In genomic region chr13:74825170-74825948, GRCh38 we compare ENCODE assay signal across 11 cellular contexts.
A peak's percentile ranks its signal among the peaks of the same experiment; 100 is the strongest.
DNase-seq lines count a peak whose midpoint lies in the region; TF ChIP-seq lines count a peak whose summit lies in the region.
"Had no signal": no experiment of that assay in that cellular context is flagged by ENCODE, and none has a peak within 500 bp of the region (broad histone marks: within the 10 kb centered on the region; RNA-seq: fewer than 3 reads in every experiment).

No MANE protein-coding gene starts in this region.

- H3K4me1 Mint-ChIP-seq in glutamatergic neuron (ENCODE audit: low read depth, unreplicated experiment): no peaks in the 10 kb centered on the region

- peaks cover 12% of the 10 kb centered on the region for H3K4me1 ChIP-seq in osteoblast (ENCODE audit: insufficient read depth, low read length)
- H3K4me1 ChIP-seq: parathyroid adenoma had no signal

- no peak overlapping the region for H3K4me3 Mint-ChIP-seq in glutamatergic neuron (ENCODE audit: unreplicated experiment)
- H3K4me3 Mint-ChIP-seq: type B pancreatic cell had no signal

- H3K9me3 ChIP-seq in osteoblast (ENCODE audit: low read depth, low read length): no peaks in the 10 kb centered on the region

- H3K27me3 Mint-ChIP-seq in glutamatergic neuron (ENCODE audit: unreplicated experiment): no peaks in the 10 kb centered on the region

- POLR2A ChIA-PET in RWPE1 (lab: Yijun Ruan, JAX; ENCODE audit: low non-redundant PET): no interaction called here

- H4K20me1 ChIP-seq in osteoblast (ENCODE audit: insufficient read depth, low read length): no peaks in the 10 kb centered on the region

- H3K9me3 Mint-ChIP-seq in glutamatergic neuron (ENCODE audit: unreplicated experiment): no peaks in the 10 kb centered on the region

- H3K27ac ChIP-seq in RWPE1: peak overlapping the region; percentile 51; the same call in 1 of the 2 replicates
- H3K27ac ChIP-seq in osteoblast (ENCODE audit: low read depth, low read length): no peak overlapping the region
- H3K27ac ChIP-seq: parathyroid adenoma had no signal

- peak overlapping the region; percentile 2 for H3K4me2 ChIP-seq in osteoblast (ENCODE audit: insufficient read depth, low read length)

- H3K36me3 ChIP-seq in osteoblast (ENCODE audit: insufficient read depth, low read length): no peaks in the 10 kb centered on the region

- CTCF ChIA-PET in RWPE1 (lab: Yijun Ruan, JAX): no interaction called here

- H3K27ac Mint-ChIP-seq in glutamatergic neuron (ENCODE audit: unreplicated experiment): no peak overlapping the region
- H3K27ac Mint-ChIP-seq: type B pancreatic cell had no signal

- no peaks in the 10 kb centered on the region for H3K36me3 Mint-ChIP-seq in glutamatergic neuron (ENCODE audit: unreplicated experiment)
- H3K36me3 Mint-ChIP-seq: type B pancreatic cell had no signal

- no peak overlapping the region for H2AFZ ChIP-seq in osteoblast (ENCODE audit: low read length)
- H2AFZ ChIP-seq: parathyroid adenoma had no signal

- DNase-seq in ELR (ENCODE audit: low read depth) (peak; percentile 87), RWPE1 (ENCODE audit: low spot score) (peak; percentile 29), fibroblast of peridontal ligament (ENCODE audit: extremely low read depth) (peak; percentile 65), osteoblast (ENCODE audit: insufficient read length, low spot score, missing footprints) (peak; percentile 73), NCI-H748 treated with DMSO at 0.1 percent for 48 hours (lab: John Stamatoyannopoulos, UW) (no peak), NCI-H2029 (lab: John Stamatoyannopoulos, UW) (no peak), midbrain (lab: John Stamatoyannopoulos, UW) (no peak), glutamatergic neuron (no peak)
- DNase-seq: activated T-cell treated with anti-CD3 and anti-CD28 coated beads, Interleukin-2, amount 50 U/mL, for 1 hour had no signal

- TF ChIP-seq CTCF in RWPE1 (conservative IDR thresholded peaks at IDR 0.05; ENCODE audit: low read depth) (no peak), osteoblast (IDR thresholded peaks at IDR 0.05; ENCODE audit: extremely low read depth, low read depth, low read length) (no peak), glutamatergic neuron (IDR thresholded peaks at IDR 0.05; ENCODE audit: partially characterized antibody, unreplicated experiment) (no peak)

- no peaks in the 10 kb centered on the region for H3K79me2 ChIP-seq in osteoblast (ENCODE audit: insufficient read depth, low read length)
- H3K79me2 ChIP-seq: parathyroid adenoma had no signal

- H3K27me3 ChIP-seq in osteoblast (ENCODE audit: insufficient read depth, low read length): no peaks in the 10 kb centered on the region

- no peak overlapping the region for H3K4me3 ChIP-seq in osteoblast (ENCODE audit: insufficient read depth, low read length)

Comparison
In these comparisons a context has a peak if more than half of its experiments do, and no peak if none do; other contexts are left out.
1. DNase-seq: peak in ELR (single experiment), RWPE1 (single experiment), fibroblast of peridontal ligament (single experiment) and osteoblast (single experiment); none in NCI-H748 treated with DMSO at 0.1 percent for 48 hours (single experiment), NCI-H2029 (single experiment), midbrain (single experiment) and glutamatergic neuron (single experiment).